Comparison of ENCODE assay signal across 25 cellular contexts in genomic region chr4:6527683-6528595, GRCh38. TPM values are rescaled to one million over a fixed set of nuclear protein-coding genes. Genes with fewer than 3 reads are reported as not detected.
A peak's percentile ranks its signal among the peaks of the same experiment; 100 is the strongest.
DNase-seq lines count a peak whose midpoint lies in the region; ATAC-seq, FAIRE-seq and TF ChIP-seq lines count a peak whose summit lies in the region.
"Had no signal": no experiment of that assay in that cellular context is flagged by ENCODE, and none has a peak within 500 bp of the region (broad histone marks: within the 10 kb centered on the region; RNA-seq: fewer than 3 reads in every experiment).

No MANE protein-coding gene starts in this region.

- no peak for FAIRE-seq in H1 (lab: Jason Lieb, UNC)
- FAIRE-seq: GM12878, HepG2 had no signal

- no peak overlapping the region for H2BK12ac ChIP-seq in H9 (ENCODE audit: insufficient read length, low read depth, low read length)
- peak overlapping the region; percentile 53; the same call in 1 of the 2 replicates for H2BK12ac ChIP-seq in H1 (ENCODE audit: low read depth, low read length)

- peaks cover 4% of the 10 kb centered on the region; the same call in 1 of the 2 replicates for H3K4me1 ChIP-seq in H9 (ENCODE audit: insufficient read depth, low read length)
- H3K4me1 ChIP-seq in NT2/D1 (ENCODE audit: insufficient read depth, insufficient read length), result peaks cover 16% of the 10 kb centered on the region
- peaks cover 0 to 17% (median 7%) of the 10 kb centered on the region in 4 experiments; a peak in 4 of 7 replicates for H3K4me1 ChIP-seq in H1 (replicated peaks in 1 of 4; ENCODE audit: control insufficient read depth in 3 of 4, insufficient read depth in 4 of 4, low read length in 3 of 4)
- no peaks in the 10 kb centered on the region for H3K4me1 ChIP-seq in osteoblast (ENCODE audit: insufficient read depth, low read length)
- H3K4me1 ChIP-seq in heart right ventricle, result no peaks in the 10 kb centered on the region
- no peaks in the 10 kb centered on the region for H3K4me1 ChIP-seq in lower lobe of right lung

- CTCF ChIA-PET in H1 (lab: Charles Lee; ENCODE audit: partially characterized antibody), result interaction anchor here (0.6 to 6.2 kb wide), 6 partner anchors 20 to 241 kb away, joined by 3 to 50 read pairs (median 3); partner anchors contain the start of gene PPP2R2C

- H3K56ac ChIP-seq in H9 (ENCODE audit: insufficient read length, low read depth, low read length), result no peak overlapping the region
- H3K56ac ChIP-seq in H1 (replicated peaks; ENCODE audit: insufficient read length, low read depth, low read length), result no peak overlapping the region

- H4K8ac ChIP-seq in H9 (replicated peaks; ENCODE audit: insufficient read length, low read depth, low read length) (no peak overlapping the region), H1 (ENCODE audit: extremely low read depth, insufficient read depth, low read length) (peak overlapping the region; percentile 35; the same call in 1 of the 2 replicates)

- H3K23ac ChIP-seq in H9 (ENCODE audit: insufficient read length, low read depth, low read length) (no peak overlapping the region), H1 (ENCODE audit: insufficient read length) (no peak overlapping the region)

- H3K79me2 ChIP-seq in H9 (ENCODE audit: insufficient read depth, low read length), result no peaks in the 10 kb centered on the region
- H3K79me2 ChIP-seq in H1 (ENCODE audit: control insufficient read depth in 1 of 2, insufficient read depth in 2 of 2, low read length in 2 of 2), result no peaks in the 10 kb centered on the region
- H3K79me2 ChIP-seq in osteoblast (ENCODE audit: insufficient read depth, low read length), result no peaks in the 10 kb centered on the region

- H2BK15ac ChIP-seq in H9 (ENCODE audit: low read depth, low read length), result no peak overlapping the region
- peak overlapping the region; percentile 40; the same call in 1 of the 2 replicates for H2BK15ac ChIP-seq in H1 (ENCODE audit: low read length)

- H3K4me2 ChIP-seq in H9 (ENCODE audit: insufficient read depth, insufficient read length, low read length) (no peak overlapping the region), H1 (ENCODE audit: insufficient read depth in 1 of 2, low read depth in 2 of 2, low read length in 2 of 2) (no peak overlapping the region), osteoblast (ENCODE audit: insufficient read depth, low read length) (no peak overlapping the region)

- no peak overlapping the region for H3T11ph ChIP-seq in H9 (ENCODE audit: low read length)

- TF ChIP-seq EP300 in H1 (IDR thresholded peaks at IDR 0.05; ENCODE audit: borderline replicate concordance in 1 of 2, low read depth in 2 of 2, low read length in 2 of 2), result no peak

- no peak overlapping the region for H3K9ac ChIP-seq in H9 (ENCODE audit: extremely low read depth, insufficient read length, low read length)
- peak overlapping the region; percentile 68 for H3K9ac ChIP-seq in NT2/D1 (ENCODE audit: insufficient read length, low read depth)
- no peak overlapping the region for H3K9ac ChIP-seq in H1 (replicated peaks in 1 of 4; ENCODE audit: extremely low read depth in 1 of 4, low read depth in 3 of 4, low read length in 3 of 4)

- TF ChIP-seq RAD21 in H1 (IDR thresholded peaks at IDR 0.05 in 1 of 2, conservative IDR thresholded peaks at IDR 0.05 in 1 of 2; ENCODE audit: low read depth in 2 of 2, low read length in 2 of 2), result no peak

- WGBS in H9 (ENCODE audit: extremely low coverage, insufficient read length, low lambda C conversion rate), result no CpG with 5 or more reads among the region's 26 CpGs
- 83% methylated on average over 20 of the region's 26 CpGs; no CpG with 5 or more reads in 1 of the 2 experiments for WGBS in H1 (ENCODE audit: extremely low coverage in 1 of 2, insufficient coverage in 1 of 2, insufficient read length in 1 of 2, insufficient replicate concordance in 2 of 2, low coverage in 1 of 2, low lambda C conversion rate in 2 of 2, missing lambda C conversion rate in 1 of 2), 2 experiments
- 67 to 73% methylated on average over 26 of the region's 26 CpGs for WGBS in heart right ventricle, 2 donors

- peaks cover 18 to 31% of the 10 kb centered on the region in 2 experiments for H3K4me1 Mint-ChIP-seq in H9
- H3K4me1 Mint-ChIP-seq: CD4-positive, alpha-beta memory T cell had no signal

- no peak overlapping the region for H2BK120ac ChIP-seq in H9 (ENCODE audit: low read depth, low read length, poor library complexity, severe bottlenecking)
- no peak overlapping the region for H2BK120ac ChIP-seq in H1 (replicated peaks; ENCODE audit: low read depth, low read length)

- H3K27me3 ChIP-seq in H9 (ENCODE audit: insufficient read depth, low read length) (0 out of 2 replicates have a peak, but pooled peaks cover 2% of the 10 kb centered on the region), NT2/D1 (ENCODE audit: insufficient read depth, insufficient read length) (no peaks in the 10 kb centered on the region), H1 (replicated peaks in 1 of 4; ENCODE audit: control insufficient read depth in 3 of 4, extremely low read depth in 1 of 4, insufficient read depth in 3 of 4, low read length in 3 of 4) (no peaks in the 10 kb centered on the region), osteoblast (ENCODE audit: insufficient read depth, low read length) (no peaks in the 10 kb centered on the region), heart right ventricle (peaks cover 0 to 39% (median 0%) of the 10 kb centered on the region in 7 donors), lower lobe of right lung (ENCODE audit: low read depth) (no peaks in the 10 kb centered on the region)
- H3K27me3 ChIP-seq: SJSA1 had no signal

- no peaks in the 10 kb centered on the region for H4K20me1 ChIP-seq in H9 (ENCODE audit: control insufficient read depth, insufficient read depth, insufficient read length)
- no peaks in the 10 kb centered on the region for H4K20me1 ChIP-seq in H1 (replicated peaks in 1 of 2; ENCODE audit: control insufficient read depth in 1 of 2, insufficient read depth in 2 of 2, low read length in 2 of 2)
- no peaks in the 10 kb centered on the region for H4K20me1 ChIP-seq in osteoblast (ENCODE audit: insufficient read depth, low read length)

- H3K9me3 ChIP-seq in H9 (ENCODE audit: control insufficient read depth, low read depth, low read length) (no peaks in the 10 kb centered on the region), NT2/D1 (ENCODE audit: insufficient read depth, low read length) (no peaks in the 10 kb centered on the region; the same call in 1 of the 2 replicates), H1 (ENCODE audit: insufficient read depth in 2 of 2, low read depth in 1 of 2, low read length in 1 of 2) (no peaks in the 10 kb centered on the region; a peak in 1 of 4 replicates), osteoblast (ENCODE audit: low read depth, low read length) (no peaks in the 10 kb centered on the region), heart right ventricle (peaks cover 0 to 1% (median 0%) of the 10 kb centered on the region in 11 donors), lower lobe of right lung (no peaks in the 10 kb centered on the region)
- H3K9me3 ChIP-seq: SJSA1 had no signal

- ATAC-seq in heart right ventricle, result no peak
- ATAC-seq in lower lobe of right lung, result no peak
- ATAC-seq: GM12878, HCT116, PC-3 had no signal

- no peak overlapping the region for H3K18ac ChIP-seq in H9 (ENCODE audit: insufficient read length, low read depth, low read length)
- peak overlapping the region; percentile 32 for H3K18ac ChIP-seq in H1 (ENCODE audit: extremely low read depth, low read length)

- H3K4ac ChIP-seq in H9 (ENCODE audit: low read depth, low read length), result no peak overlapping the region
- H3K4ac ChIP-seq in H1 (replicated peaks; ENCODE audit: insufficient read length, low read depth, low read length), result peak overlapping the region; percentile 3

- intact Hi-C loops in heart right ventricle (cut with DNase I) (no loop called here), lower lobe of right lung (cut with DNase I) (no loop called here)

- POLR2A ChIA-PET in H1 (lab: Charles Lee; ENCODE audit: partially characterized antibody), result no interaction called here

- no peak overlapping the region for H2AFZ ChIP-seq in H9 (ENCODE audit: low read length)
- H2AFZ ChIP-seq in H1 (ENCODE audit: low read length), result peak overlapping the region; percentile 34; the same call in 1 of the 2 replicates
- no peak overlapping the region for H2AFZ ChIP-seq in osteoblast (ENCODE audit: low read length)

- H3K79me1 ChIP-seq in H9 (ENCODE audit: insufficient read depth, low read depth, low read length, poor library complexity, severe bottlenecking) (no peaks in the 10 kb centered on the region), H1 (ENCODE audit: low read depth, low read length) (no peaks in the 10 kb centered on the region)

- H3K27me3 Mint-ChIP-seq in H9 (ENCODE audit: low read depth), result peaks cover 3% of the 10 kb centered on the region

- H3K27ac ChIP-seq in H9 (ENCODE audit: insufficient read length, low read depth, low read length) (no peak overlapping the region), H1 (ENCODE audit: low read depth, low read length) (no peak overlapping the region), osteoblast (ENCODE audit: low read depth, low read length) (no peak overlapping the region), heart right ventricle (no peak overlapping the region), lower lobe of right lung (no peak overlapping the region)
- H3K27ac ChIP-seq: SJSA1 had no signal

- no peak overlapping the region for H2BK20ac ChIP-seq in H9 (ENCODE audit: low read depth, low read length, poor library complexity, severe bottlenecking)
- peak overlapping the region; percentile 80; the same call in 1 of the 2 replicates for H2BK20ac ChIP-seq in H1 (ENCODE audit: low read length)

- H3K4me3 ChIP-seq in NT2/D1 (ENCODE audit: insufficient read length, low read depth) (no peak overlapping the region), H1 (ENCODE audit: extremely low read depth in 1 of 4, insufficient read depth in 2 of 4, low read depth in 3 of 4, low read length in 4 of 4) (no peak overlapping the region), osteoblast (ENCODE audit: insufficient read depth, low read length) (no peak overlapping the region), heart right ventricle (no peak overlapping the region), lower lobe of right lung (no peak overlapping the region)
- H3K4me3 ChIP-seq: GM12878, SJSA1 had no signal

- TF ChIP-seq CTCF in H9 (conservative IDR thresholded peaks at IDR 0.05) (no peak), H1 (IDR thresholded peaks at IDR 0.05; ENCODE audit: control extremely low read depth in 1 of 3, insufficient read depth in 1 of 3, low read depth in 1 of 3, low read length in 3 of 3) (no peak), osteoblast (IDR thresholded peaks at IDR 0.05; ENCODE audit: extremely low read depth, low read depth, low read length) (no peak), heart right ventricle (IDR thresholded peaks at IDR 0.05) (no peak), lower lobe of right lung (IDR thresholded peaks at IDR 0.05) (no peak)

- H2AK5ac ChIP-seq in H9 (ENCODE audit: insufficient read length, low read length) (no peak overlapping the region), H1 (ENCODE audit: low read depth, low read length) (no peak overlapping the region)

- H3K14ac ChIP-seq in H9 (ENCODE audit: insufficient read depth, low read length) (peak overlapping the region; percentile 28; the same call in 1 of the 2 replicates), H1 (ENCODE audit: insufficient read length) (no peak overlapping the region)

- H3K4me3 Mint-ChIP-seq in H9, result no peak overlapping the region
- H3K4me3 Mint-ChIP-seq: CD4-positive, alpha-beta memory T cell had no signal

- DNase-seq in H9 (no peak), NT2/D1 (ENCODE audit: low read depth, low spot score) (no peak), H1 (ENCODE audit: low read depth in 1 of 2, low spot score in 2 of 2) (no peak), osteoblast (ENCODE audit: insufficient read length, low spot score, missing footprints) (peak; percentile 82), heart right ventricle (no peak), ecto neural progenitor cell (ENCODE audit: low spot score) (no peak), lower lobe of right lung (no peak)
- DNase-seq: C1 segment of cervical spinal cord; CD4-positive, alpha-beta memory T cell; COR-L47; GDM1; GOT3; Karpas-422; NCI-H1092; NCI-H1436; NCI-H187; NCI-H2171 treated with DMSO at 0.1 percent for 48 hours; NCI-H748 treated with DMSO at 0.1 percent for 48 hours; PC-3; Right ventricle myocardium superior had no signal

- H2BK5ac ChIP-seq in H9 (ENCODE audit: insufficient read length, low read length) (no peak overlapping the region), H1 (ENCODE audit: low read depth, low read length) (peak overlapping the region; percentile 49; the same call in 1 of the 2 replicates)

- H3K9me3 Mint-ChIP-seq in H9, result no peaks in the 10 kb centered on the region; a peak in 1 of 5 replicates

- no peaks in the 10 kb centered on the region for H3K36me3 Mint-ChIP-seq in H9 (ENCODE audit: insufficient read depth in 1 of 3, low read depth in 3 of 3)
- H3K36me3 Mint-ChIP-seq: CD4-positive, alpha-beta memory T cell had no signal

- H4K5ac ChIP-seq in H9 (ENCODE audit: insufficient read length, low read depth, low read length) (no peak overlapping the region), H1 (ENCODE audit: insufficient read length, low read depth, low read length) (peak overlapping the region; percentile 32)

- peak overlapping the region in 1 of 3 experiments; percentile 83; a peak in 2 of 7 replicates for H3K27ac Mint-ChIP-seq in H9
- H3K27ac Mint-ChIP-seq: CD4-positive, alpha-beta memory T cell had no signal

- TF ChIP-seq POLR2A in H1 (IDR thresholded peaks at IDR 0.05; ENCODE audit: control extremely low read depth in 1 of 2, low read depth in 2 of 2, low read length in 2 of 2), result no peak

- no peaks in the 10 kb centered on the region for H3K23me2 ChIP-seq in H9 (ENCODE audit: insufficient read length, low read depth, low read length, poor library complexity, severe bottlenecking)
- H3K23me2 ChIP-seq in H1 (ENCODE audit: low read depth, low read length), result no peaks in the 10 kb centered on the region

- H3K36me3 ChIP-seq in NT2/D1 (ENCODE audit: insufficient read depth, insufficient read length, low read length), result no peaks in the 10 kb centered on the region
- no peaks in the 10 kb centered on the region for H3K36me3 ChIP-seq in H1 (ENCODE audit: control insufficient read depth in 2 of 4, insufficient read depth in 4 of 4, low read length in 3 of 4)
- no peaks in the 10 kb centered on the region for H3K36me3 ChIP-seq in osteoblast (ENCODE audit: insufficient read depth, low read length)
- H3K36me3 ChIP-seq in heart right ventricle, result no peaks in the 10 kb centered on the region
- no peaks in the 10 kb centered on the region for H3K36me3 ChIP-seq in lower lobe of right lung
- H3K36me3 ChIP-seq: SJSA1 had no signal

- H4K91ac ChIP-seq in H9 (ENCODE audit: insufficient read length, low read depth, low read length) (no peak overlapping the region), H1 (replicated peaks; ENCODE audit: insufficient read length, low read length) (peak overlapping the region; percentile 78)

RNA-seq across cellular contexts. Expression of gene MAN2B2, which starts 47.0 kb away (rescaled TPM):
- total RNA-seq in H9 (2021) (5.8 and 5.9 TPM in 2 replicates), osteoblast (26.8 and 28.2 TPM in 2 replicates), heart right ventricle (10 to 100 TPM; 14.6 to 27.1 (median 18.6) TPM), lower lobe of right lung (41.2 TPM)
- total RNA-seq in H1 (2021; fragmentation: NEBNext Ultra II Directional; extraction: Animal tissue kit (Norgen Biotek cat#: 25700)), result 4.0 and 4.1 TPM in 2 replicates
- polyA plus RNA-seq in H1 (2011; rRNA removed) (3.3 and 5.8 TPM in 2 replicates), heart right ventricle (10 to 100 TPM in 1 of 2 donors, 1 to 10 TPM in 1; 6.0 to 10.6 TPM)
- 3.4 TPM for polyA plus RNA-seq in H1 (2011; cell fraction: cytosol; rRNA removed)
- polyA plus RNA-seq in H1 (2011; cell fraction: nucleus; rRNA removed), result 9.7 TPM
- polyA plus RNA-seq in H1 (2012, experiment 1 of 2), result 1.8 to 4.3 TPM (median 3.6 TPM) in 4 replicates
- 1.4 TPM for polyA plus RNA-seq in H1 (2012, experiment 2 of 2)
- polyA plus RNA-seq in H1 (2013, experiment 1 of 2), result 3.7 TPM
- 4.0 TPM for polyA plus RNA-seq in H1 (2013, experiment 2 of 2)
- 3.2 and 4.5 TPM in 2 replicates for polyA minus RNA-seq in H1 (2011; rRNA and poly(A)+ RNA removed)
- 2.6 TPM for polyA minus RNA-seq in H1 (2011; cell fraction: cytosol; rRNA and poly(A)+ RNA removed)
- 7.5 TPM for polyA minus RNA-seq in H1 (2011; cell fraction: nucleus; rRNA and poly(A)+ RNA removed)

RNA-seq across cellular contexts. Expression of gene PPP2R2C, which starts 55.5 kb away (rescaled TPM):
- total RNA-seq in H9 (2021) (8.1 and 8.6 TPM in 2 replicates), osteoblast (under 0.01 TPM in 1 of 2 replicates, not detected in the other), heart right ventricle (10 to 100 TPM in 1 of 10 donors, 1 to 10 TPM in 9; 2.3 to 10.6 (median 5.3) TPM), lower lobe of right lung (not detected)
- 6.4 and 7.1 TPM in 2 replicates for total RNA-seq in H1 (2021; fragmentation: NEBNext Ultra II Directional; extraction: Animal tissue kit (Norgen Biotek cat#: 25700))
- polyA plus RNA-seq in H1 (2011; rRNA removed) (6.4 and 7.5 TPM in 2 replicates), heart right ventricle (under 1 TPM; 0.14 to 0.66 TPM)
- 7.7 TPM for polyA plus RNA-seq in H1 (2011; cell fraction: cytosol; rRNA removed)
- polyA plus RNA-seq in H1 (2011; cell fraction: nucleus; rRNA removed), result 8.8 TPM
- polyA plus RNA-seq in H1 (2012, experiment 1 of 2), result 4.9 to 7.3 TPM (median 5.8 TPM) in 4 replicates
- 2.3 TPM for polyA plus RNA-seq in H1 (2012, experiment 2 of 2)
- 6.6 TPM for polyA plus RNA-seq in H1 (2013, experiment 1 of 2)
- polyA plus RNA-seq in H1 (2013, experiment 2 of 2), result 6.4 TPM
- polyA minus RNA-seq in H1 (2011; rRNA and poly(A)+ RNA removed), result 14.1 and 14.6 TPM in 2 replicates
- polyA minus RNA-seq in H1 (2011; cell fraction: cytosol; rRNA and poly(A)+ RNA removed), result 4.1 TPM
- 4.2 TPM for polyA minus RNA-seq in H1 (2011; cell fraction: nucleus; rRNA and poly(A)+ RNA removed)
- total RNA-seq: A673; CD4-positive, alpha-beta memory T cell; SJSA1 had no signal
- polyA plus RNA-seq: CD4-positive, alpha-beta memory T cell had no signal
